ENCODE assay signal across 16 cellular contexts in genomic region chr3:188217011-188217463, GRCh38.
DNase-seq lines count a peak whose midpoint lies in the region; ATAC-seq and TF ChIP-seq lines count a peak whose summit lies in the region.
"Had no signal": no experiment of that assay in that cellular context is flagged by ENCODE, and none has a peak within 500 bp of the region (broad histone marks: within the 10 kb centered on the region; RNA-seq: fewer than 3 reads in every experiment).

No MANE protein-coding gene starts in this region.

- ATAC-seq in heart left ventricle, result no peak
- no peak for ATAC-seq in Right ventricle myocardium inferior
- ATAC-seq in activated T-helper 17 cell treated with anti-CD3 and anti-CD28 coated beads, Interleukin-2, amount 50 U/mL, for 72 hours (replicated peaks), result peak; percentile 21
- no peak for ATAC-seq in natural killer cell treated with Interleukin-12 subunit alpha and Interleukin-12 subunit beta and Interleukin-15 and Interleukin-18, amount 100 ng/mL, for 72 hours
- no peak for ATAC-seq in HG03280 (IDR thresholded peaks at IDR 0.05; ENCODE audit: unreplicated experiment)
- no peak for ATAC-seq in GM21619 (IDR thresholded peaks at IDR 0.05; ENCODE audit: unreplicated experiment)
- ATAC-seq: activated CD4-positive, CD25-positive, alpha-beta regulatory T cell treated with anti-CD3 and anti-CD28 coated beads, Interleukin-2, amount 50 U/mL, for 24 hours had no signal

- no peaks in the 10 kb centered on the region for H3K27me3 Mint-ChIP-seq in activated T-helper 17 cell treated with anti-CD3 and anti-CD28 coated beads, Interleukin-2, amount 50 U/mL, for 72 hours
- H3K27me3 Mint-ChIP-seq in natural killer cell treated with Interleukin-12 subunit alpha and Interleukin-12 subunit beta and Interleukin-15 and Interleukin-18, amount 100 ng/mL, for 72 hours, result no peaks in the 10 kb centered on the region
- H3K27me3 Mint-ChIP-seq: activated naive CD8-positive, alpha-beta T cell had no signal

- H3K4me1 Mint-ChIP-seq in activated T-helper 17 cell treated with anti-CD3 and anti-CD28 coated beads, Interleukin-2, amount 50 U/mL, for 72 hours, result peaks cover 16% of the 10 kb centered on the region
- peaks cover 18 to 37% of the 10 kb centered on the region in 2 donors for H3K4me1 Mint-ChIP-seq in natural killer cell treated with Interleukin-12 subunit alpha and Interleukin-12 subunit beta and Interleukin-15 and Interleukin-18, amount 100 ng/mL, for 72 hours (ENCODE audit: low read depth in 2 of 2)

- TF ChIP-seq CTCF in heart left ventricle (IDR thresholded peaks at IDR 0.05), result no peak
- no peak for TF ChIP-seq CTCF in uterus (IDR thresholded peaks at IDR 0.05)

- H3K4me3 Mint-ChIP-seq in activated T-helper 17 cell treated with anti-CD3 and anti-CD28 coated beads, Interleukin-2, amount 50 U/mL, for 72 hours, result no peak overlapping the region
- H3K4me3 Mint-ChIP-seq in natural killer cell treated with Interleukin-12 subunit alpha and Interleukin-12 subunit beta and Interleukin-15 and Interleukin-18, amount 100 ng/mL, for 72 hours, result peak overlapping the region; percentile 20
- H3K4me3 Mint-ChIP-seq: activated naive CD8-positive, alpha-beta T cell had no signal

- DNase-seq in heart left ventricle, result no peak
- DNase-seq in Right ventricle myocardium inferior (ENCODE audit: missing footprints), result no peak
- no peak for DNase-seq in natural killer cell treated with Interleukin-12 subunit alpha and Interleukin-12 subunit beta and Interleukin-15 and Interleukin-18, amount 100 ng/mL, for 72 hours (ENCODE audit: low spot score)
- DNase-seq in uterus, result no peak
- DNase-seq in NCI-H345 treated with DMSO at 0.1 percent for 48 hours (lab: John Stamatoyannopoulos, UW; ENCODE audit: unreplicated experiment), result no peak
- DNase-seq: dorsolateral prefrontal cortex; foreskin melanocyte; GF-D8; occipital lobe; stimulated activated CD4-positive, alpha-beta T cell treated with anti-CD3 and anti-CD28 coated beads, Interleukin-4, amount 100 ng/mL, for 24 hours; substantia nigra had no signal

- peaks cover 0 to 92% (median 49%) of the 10 kb centered on the region in 12 donors for H3K4me1 ChIP-seq in heart left ventricle
- H3K4me1 ChIP-seq in uterus, result peaks cover 0 to 5% of the 10 kb centered on the region in 2 donors

- TF ChIP-seq POLR2A in heart left ventricle (IDR thresholded peaks at IDR 0.05) (no peak), uterus (IDR thresholded peaks at IDR 0.05) (no peak)

- intact Hi-C loops in heart left ventricle (cut with DNase I) (no loop called here), Right ventricle myocardium inferior (cut with DNase I) (no loop called here), uterus (cut with DNase I; ENCODE audit: low total_unique reads) (no loop called here)

- H3K36me3 Mint-ChIP-seq in activated T-helper 17 cell treated with anti-CD3 and anti-CD28 coated beads, Interleukin-2, amount 50 U/mL, for 72 hours (ENCODE audit: low read depth), result no peaks in the 10 kb centered on the region
- H3K36me3 Mint-ChIP-seq in natural killer cell treated with Interleukin-12 subunit alpha and Interleukin-12 subunit beta and Interleukin-15 and Interleukin-18, amount 100 ng/mL, for 72 hours, result no peaks in the 10 kb centered on the region

- H3K27me3 ChIP-seq in heart left ventricle (no peaks in the 10 kb centered on the region), uterus (no peaks in the 10 kb centered on the region)
- H3K27me3 ChIP-seq: dorsolateral prefrontal cortex had no signal

- H3K9me3 ChIP-seq in heart left ventricle (no peaks in the 10 kb centered on the region), uterus (no peaks in the 10 kb centered on the region)

- H3K9me3 Mint-ChIP-seq in activated T-helper 17 cell treated with anti-CD3 and anti-CD28 coated beads, Interleukin-2, amount 50 U/mL, for 72 hours, result no peaks in the 10 kb centered on the region
- H3K9me3 Mint-ChIP-seq in natural killer cell treated with Interleukin-12 subunit alpha and Interleukin-12 subunit beta and Interleukin-15 and Interleukin-18, amount 100 ng/mL, for 72 hours, result peaks cover 4% of the 10 kb centered on the region

- H3K27ac ChIP-seq in heart left ventricle (peak overlapping the region in 9 of 12 donors; percentile 2 to 89 (median 43)), uterus (peak overlapping the region; percentile 92 to 93)

- WGBS in heart left ventricle, 4 donors, result 48 to 67% (median 61%) methylated on average over 4 of the region's 4 CpGs

- no peak overlapping the region for H3K4me3 ChIP-seq in heart left ventricle
- H3K4me3 ChIP-seq in uterus, result peak overlapping the region in 1 of 2 donors; percentile 8
- H3K4me3 ChIP-seq: dorsolateral prefrontal cortex had no signal

- peaks cover 0 to 8% (median 0%) of the 10 kb centered on the region in 9 donors for H3K36me3 ChIP-seq in heart left ventricle
- no peaks in the 10 kb centered on the region for H3K36me3 ChIP-seq in uterus

- peak overlapping the region; percentile 3 for H3K27ac Mint-ChIP-seq in activated T-helper 17 cell treated with anti-CD3 and anti-CD28 coated beads, Interleukin-2, amount 50 U/mL, for 72 hours
- peak overlapping the region in 1 of 2 donors; percentile 43 for H3K27ac Mint-ChIP-seq in natural killer cell treated with Interleukin-12 subunit alpha and Interleukin-12 subunit beta and Interleukin-15 and Interleukin-18, amount 100 ng/mL, for 72 hours
- H3K27ac Mint-ChIP-seq: activated naive CD8-positive, alpha-beta T cell had no signal
